ENCODE assay signal across 12 cellular contexts in genomic region chr14:22506778-22507351, GRCh38.
DNase-seq lines count a peak whose midpoint lies in the region; ATAC-seq and TF ChIP-seq lines count a peak whose summit lies in the region.
"Had no signal": no experiment of that assay in that cellular context is flagged by ENCODE, and none has a peak within 500 bp of the region (broad histone marks: within the 10 kb centered on the region; RNA-seq: fewer than 3 reads in every experiment).

No MANE protein-coding gene starts in this region.

- no peaks in the 10 kb centered on the region for H4K20me1 ChIP-seq in OCI-LY7 (ENCODE audit: insufficient read depth, low read length)

- TF ChIP-seq CTCF in OCI-LY7 (conservative IDR thresholded peaks at IDR 0.05; ENCODE audit: low read length) = no peak
- no peak for TF ChIP-seq CTCF in mucosa of descending colon (IDR thresholded peaks at IDR 0.05)
- no peak for TF ChIP-seq CTCF in esophagus muscularis mucosa (IDR thresholded peaks at IDR 0.05)
- no peak for TF ChIP-seq CTCF in foreskin fibroblast (IDR thresholded peaks at IDR 0.05; ENCODE audit: low read depth, low read length)

- peak overlapping the region; percentile 38 for H3K4me3 Mint-ChIP-seq in stimulated activated memory B cell treated with anti-CD40 and anti-IgM and Interleukin-4, amounts not matched to agents 10 μg/mL and 1 μg/mL and 100 μg/mL, for 72 hours

- H3K4me1 ChIP-seq in OCI-LY7 (ENCODE audit: insufficient read depth, low read length, poor library complexity, severe bottlenecking) (peaks cover 88% of the 10 kb centered on the region), mucosa of descending colon (ENCODE audit: low read depth) (no peaks in the 10 kb centered on the region), esophagus muscularis mucosa (peaks cover 0 to 9% (median 8%) of the 10 kb centered on the region in 4 donors)

- intact Hi-C loops in OCI-LY7 (cut with micrococcal nuclease; ENCODE audit: unreplicated experiment) = no loop called here
- intact Hi-C loops in mucosa of descending colon (cut with DNase I, micrococcal nuclease) = no loop called here
- intact Hi-C loops in esophagus muscularis mucosa (cut with DNase I) = no loop called here

- POLR2A ChIA-PET in OCI-LY7 (lab: Charles Lee) = interaction anchor here (0.7 to 9.0 kb wide), 17 partner anchors 8 to 49 kb away, joined by 3 to 66 read pairs (median 4); no protein-coding TSS in a partner anchor

- no TSS peak for BruUV-seq in OCI-LY7 (replicated peaks; lab: Mats Ljungman, UMichigan)

- peaks cover 80% of the 10 kb centered on the region for H3K4me1 Mint-ChIP-seq in stimulated activated memory B cell treated with anti-CD40 and anti-IgM and Interleukin-4, amounts not matched to agents 10 μg/mL and 1 μg/mL and 100 μg/mL, for 72 hours

- H3K4me2 ChIP-seq in OCI-LY7 (ENCODE audit: low read length) = peak overlapping the region; percentile 71

- peak overlapping the region; percentile 50; the same call in 1 of the 2 replicates for H2AFZ ChIP-seq in OCI-LY7 (ENCODE audit: low read length)

- peak overlapping the region; percentile 88 for H3K27ac Mint-ChIP-seq in stimulated activated memory B cell treated with anti-CD40 and anti-IgM and Interleukin-4, amounts not matched to agents 10 μg/mL and 1 μg/mL and 100 μg/mL, for 72 hours

- no peaks in the 10 kb centered on the region for H3K9me2 ChIP-seq in OCI-LY7 (ENCODE audit: insufficient read depth, low read length)

- H3K36me3 ChIP-seq in OCI-LY7 (ENCODE audit: insufficient read depth, low read length) (no peaks in the 10 kb centered on the region), mucosa of descending colon (ENCODE audit: low read depth) (no peaks in the 10 kb centered on the region), esophagus muscularis mucosa (no peaks in the 10 kb centered on the region)

- WGBS in esophagus muscularis mucosa = 56% methylated on average over 2 of the region's 2 CpGs

- H3K4me3 ChIP-seq in OCI-LY7 (ENCODE audit: low read depth, low read length, poor library complexity, severe bottlenecking) (no peak overlapping the region), mucosa of descending colon (no peak overlapping the region), esophagus muscularis mucosa (no peak overlapping the region), foreskin fibroblast (ENCODE audit: low read depth in 1 of 2, low read length in 2 of 2) (no peak overlapping the region)

- no peaks in the 10 kb centered on the region for H3K27me3 ChIP-seq in esophagus muscularis mucosa

- H3K27ac ChIP-seq in OCI-LY7 (ENCODE audit: low read depth, low read length, poor library complexity, severe bottlenecking) (peak overlapping the region; percentile 64), esophagus muscularis mucosa (replicated peaks in 1 of 4) (no peak overlapping the region)

- peak; percentile 61 for ATAC-seq in stimulated activated memory B cell treated with anti-CD40 and anti-IgM and Interleukin-4, amounts not matched to agents 10 μg/mL and 1 μg/mL and 100 μg/mL, for 72 hours
- ATAC-seq in mucosa of descending colon = no peak
- ATAC-seq: left colon, Right ventricle myocardium inferior had no signal

- H3K36me3 Mint-ChIP-seq in stimulated activated memory B cell treated with anti-CD40 and anti-IgM and Interleukin-4, amounts not matched to agents 10 μg/mL and 1 μg/mL and 100 μg/mL, for 72 hours = peaks cover 7% of the 10 kb centered on the region

- no peaks in the 10 kb centered on the region for H3K9me3 Mint-ChIP-seq in stimulated activated memory B cell treated with anti-CD40 and anti-IgM and Interleukin-4, amounts not matched to agents 10 μg/mL and 1 μg/mL and 100 μg/mL, for 72 hours

- TF ChIP-seq EP300 in esophagus muscularis mucosa (IDR thresholded peaks at IDR 0.05) = no peak

- DNase-seq in activated CD8-positive, alpha-beta memory T cell treated with anti-CD3 and anti-CD28 coated beads for 24 hours = peak; percentile 55
- no peak for DNase-seq in activated CD8-positive, alpha-beta memory T cell treated with anti-CD3 and anti-CD28 coated beads, Interleukin-2, amount 50 U/mL, for 4 hours
- DNase-seq in OCI-LY7 (ENCODE audit: low spot score) = no peak
- DNase-seq in central memory CD4-positive, alpha-beta T cell = peak; percentile 52
- DNase-seq in mucosa of descending colon = no peak
- DNase-seq in esophagus muscularis mucosa (ENCODE audit: extremely low spot score) = no peak
- DNase-seq in foreskin fibroblast = no peak
- DNase-seq: left colon; NCI-H1092; stimulated activated CD4-positive, alpha-beta T cell treated with anti-CD3 and anti-CD28 coated beads, Interleukin-2, amount 100 ng/mL, for 48 hours had no signal

- no peaks in the 10 kb centered on the region for H3K79me2 ChIP-seq in OCI-LY7 (ENCODE audit: insufficient read depth, low read depth, low read length)

- no peak for TF ChIP-seq POLR2A in esophagus muscularis mucosa (IDR thresholded peaks at IDR 0.05; ENCODE audit: low read depth)

- H3K9me3 ChIP-seq in OCI-LY7 (ENCODE audit: low read length) = no peaks in the 10 kb centered on the region
- H3K9me3 ChIP-seq in mucosa of descending colon = no peaks in the 10 kb centered on the region
- H3K9me3 ChIP-seq in esophagus muscularis mucosa = no peaks in the 10 kb centered on the region

- CTCF ChIA-PET in OCI-LY7 (lab: Charles Lee; ENCODE audit: unreplicated experiment) = interaction anchor here (0.6 to 3.7 kb wide), 3 partner anchors 8 to 18 kb away, joined by 3 to 12 read pairs (median 3); no protein-coding TSS in a partner anchor

- no peaks in the 10 kb centered on the region for H3K27me3 Mint-ChIP-seq in stimulated activated memory B cell treated with anti-CD40 and anti-IgM and Interleukin-4, amounts not matched to agents 10 μg/mL and 1 μg/mL and 100 μg/mL, for 72 hours

Comparison
In these comparisons a context has a peak if more than half of its experiments do, and no peak if none do; other contexts are left out.
1. DNase-seq: peak in activated CD8-positive, alpha-beta memory T cell treated with anti-CD3 and anti-CD28 coated beads for 24 hours (single experiment) and central memory CD4-positive, alpha-beta T cell (single experiment); none in activated CD8-positive, alpha-beta memory T cell treated with anti-CD3 and anti-CD28 coated beads, Interleukin-2, amount 50 U/mL, for 4 hours (single experiment), OCI-LY7 (single experiment), mucosa of descending colon (0 of 3), esophagus muscularis mucosa (single experiment) and foreskin fibroblast (0 of 2).